In the genomic region with DNA sequence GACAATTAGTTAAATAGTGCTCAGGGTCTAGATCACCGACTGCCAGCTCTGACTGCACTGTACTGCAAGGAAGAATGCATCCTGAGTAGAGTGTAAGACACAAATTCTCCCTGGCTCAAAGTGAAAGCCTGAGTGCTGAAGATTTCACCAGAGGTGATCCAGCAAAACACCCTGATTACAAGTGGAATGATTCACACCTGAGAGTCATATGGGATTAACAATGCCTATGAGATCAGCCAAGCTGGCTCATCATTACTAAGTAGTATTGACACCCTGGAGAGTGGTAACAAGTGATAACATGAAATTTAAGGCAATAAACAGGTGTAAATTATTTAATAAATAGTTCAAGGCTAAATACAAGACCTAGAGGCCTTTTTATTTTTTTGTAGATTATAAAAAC, we compare ENCODE assay signal across 24 cellular contexts.
"Had no signal": no experiment of that assay in that cellular context is flagged by ENCODE, and none has a peak within 500 bp of the region (broad histone marks: within the 10 kb centered on the region; RNA-seq: fewer than 3 reads in every experiment).

No MANE protein-coding gene starts in this region.

- H3K36me3 ChIP-seq: Peyer's patch had no signal

- DNase-seq: activated CD4-positive, alpha-beta T cell treated with anti-CD3 and anti-CD28 coated beads for 48 hours; activated CD4-positive, alpha-beta T cell treated with anti-CD3 and anti-CD28 coated beads, Interleukin-2, amount 50 U/mL, for 48 hours; activated CD4-positive, CD25-positive, alpha-beta regulatory T cell treated with anti-CD3 and anti-CD28 coated beads, Interleukin-2, amount 50 U/mL, for 72 hours; activated naive CD4-positive, alpha-beta T cell; activated T-cell treated with anti-CD3 and anti-CD28 coated beads for 4 hours; activated T-cell treated with anti-CD3 and anti-CD28 coated beads, Interleukin-2, amount 50 U/mL, for 72 hours; aorta; body of pancreas; Kasumi-1; KBM-7; MV-4-11; NCI-H1105; NCI-H1436; NCI-H1694 treated with DMSO at 0.1 percent for 48 hours; NCI-H2029 treated with DMSO at 0.1 percent for 48 hours; NCI-H446; NCI-H524; Peyer's patch; SIG-M5; T-helper 17 cell; T-helper 9 cell had no signal

- H3K27me3 Mint-ChIP-seq: activated naive CD4-positive, alpha-beta T cell treated with anti-CD3 and anti-CD28 coated beads, Interleukin-2, amount 50 U/mL, for 24 hours; central memory CD8-positive, alpha-beta T cell; T-helper 17 cell had no signal

- H3K27ac ChIP-seq: body of pancreas, Peyer's patch had no signal

- H3K36me3 Mint-ChIP-seq: activated naive CD4-positive, alpha-beta T cell treated with anti-CD3 and anti-CD28 coated beads, Interleukin-2, amount 50 U/mL, for 24 hours; WTC11 had no signal

- H3K4me3 Mint-ChIP-seq: activated naive CD4-positive, alpha-beta T cell treated with anti-CD3 and anti-CD28 coated beads, Interleukin-2, amount 50 U/mL, for 24 hours; activated T-cell treated with anti-CD3 and anti-CD28 coated beads, Interleukin-2, amount 50 U/mL, for 72 hours; central memory CD8-positive, alpha-beta T cell; T-helper 17 cell; WTC11 had no signal

- H3K9me3 ChIP-seq: body of pancreas, Peyer's patch had no signal

- H3K27ac Mint-ChIP-seq: activated naive CD4-positive, alpha-beta T cell treated with anti-CD3 and anti-CD28 coated beads, Interleukin-2, amount 50 U/mL, for 24 hours; activated T-cell treated with anti-CD3 and anti-CD28 coated beads, Interleukin-2, amount 50 U/mL, for 72 hours; T-helper 17 cell; WTC11 had no signal

- H3K27me3 ChIP-seq: body of pancreas, Peyer's patch had no signal

- H3K4me1 Mint-ChIP-seq: activated naive CD4-positive, alpha-beta T cell treated with anti-CD3 and anti-CD28 coated beads, Interleukin-2, amount 50 U/mL, for 24 hours; central memory CD8-positive, alpha-beta T cell; T-helper 17 cell; WTC11 had no signal

- H3K4me3 ChIP-seq: body of pancreas, Peyer's patch had no signal

- H3K4me1 ChIP-seq: body of pancreas, Peyer's patch had no signal
